Comparison of ENCODE assay signal across 20 cellular contexts in genomic region chr17:75508122-75508719, GRCh38. TPM values are rescaled to one million over a fixed set of nuclear protein-coding genes. Genes with fewer than 3 reads are reported as not detected.
DNase-seq lines count a peak whose midpoint lies in the region; ATAC-seq and TF ChIP-seq lines count a peak whose summit lies in the region.
"Had no signal": no experiment of that assay in that cellular context is flagged by ENCODE, and none has a peak within 500 bp of the region (broad histone marks: within the 10 kb centered on the region; RNA-seq: fewer than 3 reads in every experiment).

No MANE protein-coding gene starts in this region.

- DNase-seq in Right ventricle myocardium inferior (ENCODE audit: missing footprints) = peak; percentile 64
- no peak for DNase-seq in cardiac septum (ENCODE audit: low spot score)
- peak; percentile 73 for DNase-seq in globus pallidus (ENCODE audit: low spot score)
- DNase-seq in psoas muscle = no peak
- DNase-seq in upper lobe of right lung = no peak
- no peak for DNase-seq in SIG-M5 treated with dmso at 0.1 percent for 504 hours (lab: John Stamatoyannopoulos, UW; ENCODE audit: unreplicated experiment)
- no peak for DNase-seq in stimulated activated naive CD8-positive, alpha-beta T cell treated with anti-CD3 and anti-CD28 coated beads, Interleukin-15, Interleukin-2, amounts not matched to agents 100 U/mL and 50 U/mL, for 24 hours
- DNase-seq: activated CD4-positive, alpha-beta T cell treated with anti-CD3 and anti-CD28 coated beads, Interleukin-2, amount 50 U/mL, for 4 hours; activated naive CD8-positive, alpha-beta T cell treated with anti-CD3 and anti-CD28 coated beads, Interleukin-2, amount 50 U/mL, for 24 hours; activated T-cell treated with anti-CD3 and anti-CD28 coated beads, Interleukin-2, amount 50 U/mL, for 4 hours; CD4-positive, alpha-beta memory T cell; cortex of kidney; KG1; NCI-H1417 treated with DMSO at 0.1 percent for 48 hours; SHP77 treated with DMSO at 0.1 percent for 48 hours; stimulated activated naive B cell treated with anti-CD40 and anti-IgM and Interleukin-4, amounts not matched to agents 10 μg/mL and 1 μg/mL and 100 μg/mL, for 72 hours had no signal

- WGBS in psoas muscle, 3 donors = 53 to 61% (median 58%) methylated on average over 14 to 15 of the region's 15 CpGs

- TF ChIP-seq CTCF in psoas muscle (IDR thresholded peaks at IDR 0.05) = no peak
- no peak for TF ChIP-seq CTCF in upper lobe of right lung (IDR thresholded peaks at IDR 0.05)

- H3K36me3 ChIP-seq in psoas muscle (ENCODE audit: insufficient read depth in 1 of 2, low read depth in 1 of 2) (peaks cover 0 to 71% of the 10 kb centered on the region in 2 donors), upper lobe of right lung (peaks cover 22% of the 10 kb centered on the region)

- H3K27ac ChIP-seq in psoas muscle (peak overlapping the region; percentile 66), upper lobe of right lung (peak overlapping the region; percentile 67)

- no peaks in the 10 kb centered on the region for H3K9me3 ChIP-seq in psoas muscle
- no peaks in the 10 kb centered on the region for H3K9me3 ChIP-seq in upper lobe of right lung

- H3K27me3 ChIP-seq in psoas muscle (ENCODE audit: insufficient read depth in 3 of 3, low read length in 2 of 3) (no peaks in the 10 kb centered on the region), upper lobe of right lung (no peaks in the 10 kb centered on the region)

- H3K4me3 ChIP-seq in psoas muscle = no peak overlapping the region
- no peak overlapping the region for H3K4me3 ChIP-seq in upper lobe of right lung
- H3K4me3 ChIP-seq: lung had no signal

- intact Hi-C loops in Right ventricle myocardium inferior (cut with DNase I) = no loop called here
- intact Hi-C loops in cardiac septum (cut with DNase I) = no loop called here
- intact Hi-C loops in psoas muscle (cut with DNase I) = no loop called here
- intact Hi-C loops in upper lobe of right lung (cut with DNase I) = no loop called here

- no peak for ATAC-seq in Right ventricle myocardium inferior
- ATAC-seq in psoas muscle = no peak
- ATAC-seq in upper lobe of right lung = peak; percentile 3
- no peak for ATAC-seq in GM19463 (IDR thresholded peaks at IDR 0.05; ENCODE audit: unreplicated experiment)
- no peak for ATAC-seq in stimulated activated naive CD8-positive, alpha-beta T cell treated with anti-CD3 and anti-CD28 coated beads, Interleukin-15, Interleukin-2, amounts not matched to agents 100 U/mL and 50 U/mL, for 24 hours
- ATAC-seq: activated naive CD8-positive, alpha-beta T cell treated with anti-CD3 and anti-CD28 coated beads, Interleukin-2, amount 50 U/mL, for 24 hours; activated T-cell treated with anti-CD3 and anti-CD28 coated beads, Interleukin-2, amount 50 U/mL, for 4 hours; HCT116; natural killer cell treated with Interleukin-12 subunit alpha and Interleukin-12 subunit beta and Interleukin-15 and Interleukin-18, amount 100 ng/mL, for 72 hours; stimulated activated naive B cell treated with anti-CD40 and anti-IgM and Interleukin-4, amounts not matched to agents 10 μg/mL and 1 μg/mL and 100 μg/mL, for 72 hours had no signal

- H3K4me1 ChIP-seq in psoas muscle (peaks cover 54% of the 10 kb centered on the region), upper lobe of right lung (peaks cover 24% of the 10 kb centered on the region)

RNA-seq across cellular contexts. Expression of gene CASKIN2, which starts 7.1 kb away (rescaled TPM):
- 39.1 TPM for total RNA-seq in Right ventricle myocardium inferior
- total RNA-seq in cardiac septum = 48.2 TPM
- 10 to 100 TPM; 26.3 to 33.5 (median 28.3) TPM for total RNA-seq in psoas muscle
- 10 to 100 TPM in 1 of 3 donors, 1 to 10 TPM in 2; 8.2 to 11.0 (median 8.9) TPM for polyA plus RNA-seq in psoas muscle
- 101 TPM for total RNA-seq in upper lobe of right lung
- polyA plus RNA-seq: CD4-positive, alpha-beta memory T cell had no signal

RNA-seq across cellular contexts. Expression of gene TSEN54, which starts 8.1 kb away (rescaled TPM):
- total RNA-seq in Right ventricle myocardium inferior (6.1 TPM), cardiac septum (7.7 TPM), psoas muscle (1 to 10 TPM; 5.7 to 9.7 (median 8.2) TPM), upper lobe of right lung (21.6 TPM)
- polyA plus RNA-seq in psoas muscle = 10 to 100 TPM; 10.1 to 14.9 (median 11.3) TPM

RNA-seq across cellular contexts. Expression of gene LLGL2, which starts 17.3 kb away (rescaled TPM):
- 4.1 TPM for total RNA-seq in Right ventricle myocardium inferior
- total RNA-seq in cardiac septum = 4.7 TPM
- 1 to 10 TPM; 1.4 to 3.3 (median 1.5) TPM for total RNA-seq in psoas muscle
- 1 to 10 TPM; 1.4 to 1.9 (median 1.4) TPM for polyA plus RNA-seq in psoas muscle
- total RNA-seq in upper lobe of right lung = 133 TPM

RNA-seq across cellular contexts. Expression of gene TMEM94, which starts 51.8 kb away (rescaled TPM):
- total RNA-seq in Right ventricle myocardium inferior (50.3 TPM), cardiac septum (56.6 TPM), psoas muscle (10 to 100 TPM; 43.4 to 64.3 (median 49.6) TPM), upper lobe of right lung (79.1 TPM)
- 10 to 100 TPM; 18.7 to 48.5 (median 29.6) TPM for polyA plus RNA-seq in psoas muscle

Comparison
In these comparisons a context has a peak if more than half of its experiments do, and no peak if none do; other contexts are left out.
1. DNase-seq: peak in Right ventricle myocardium inferior (single experiment) and globus pallidus (single experiment); none in cardiac septum (single experiment), psoas muscle (0 of 2), upper lobe of right lung (single experiment), SIG-M5 treated with dmso at 0.1 percent for 504 hours (single experiment) and stimulated activated naive CD8-positive, alpha-beta T cell treated with anti-CD3 and anti-CD28 coated beads, Interleukin-15, Interleukin-2, amounts not matched to agents 100 U/mL and 50 U/mL, for 24 hours (single experiment).
2. RNA of gene LLGL2, which starts 17.3 kb away (total RNA-seq): 133 TPM in upper lobe of right lung (single experiment); 4.7 TPM in cardiac septum (single experiment), 4.1 TPM in Right ventricle myocardium inferior (single experiment) and 1.4 to 3.3 TPM in psoas muscle; every median in the first group is over 10 times any median in the second.